Comparison of ENCODE assay signal across 12 cellular contexts in the genomic region with DNA sequence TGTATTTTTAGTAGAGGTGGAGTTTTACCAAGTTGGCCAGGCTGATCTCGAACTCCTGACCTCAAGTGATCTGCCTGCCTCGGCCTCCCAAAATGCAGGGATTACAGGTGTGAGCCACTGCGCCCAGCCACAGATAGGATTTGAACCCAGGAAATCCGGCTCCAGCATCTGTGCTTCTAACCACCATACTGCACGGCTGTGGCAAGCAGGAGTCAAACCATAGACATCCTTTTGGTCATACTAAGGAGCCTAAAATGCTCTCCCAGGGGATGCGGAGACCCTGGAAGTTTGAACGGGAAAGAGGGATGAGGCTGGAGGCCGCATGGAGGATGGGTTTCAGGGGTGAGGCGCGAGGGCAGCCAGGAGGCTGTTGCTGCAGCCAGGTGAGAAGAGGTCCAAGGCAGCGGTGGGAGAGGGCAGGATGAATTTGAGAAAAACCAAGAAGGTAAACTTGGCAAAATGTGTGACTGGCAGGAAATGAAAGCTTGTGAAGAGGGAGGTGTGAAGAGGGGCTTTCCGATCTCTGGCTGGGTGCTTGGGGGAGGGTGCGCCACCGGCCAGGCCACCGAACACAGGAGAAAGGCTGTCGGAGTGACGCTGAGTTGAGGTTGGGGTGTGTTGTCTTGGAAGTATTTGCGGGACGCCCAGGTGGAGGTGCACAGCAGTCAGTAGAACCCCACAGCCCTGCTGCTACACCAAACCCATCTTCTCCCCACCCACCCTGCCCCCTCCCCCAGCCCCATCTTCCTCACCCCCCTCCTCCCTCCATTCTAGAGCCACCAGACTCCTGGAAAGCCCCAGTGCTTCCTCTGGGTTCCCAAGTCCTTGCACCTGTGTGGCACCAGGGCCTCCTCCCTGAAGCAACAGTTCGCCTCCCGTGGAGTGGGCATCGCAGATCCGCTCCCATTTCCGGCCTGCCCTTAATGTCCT. TPM values are rescaled to one million over a fixed set of nuclear protein-coding genes. Genes with fewer than 3 reads are reported as not detected.
DNase-seq lines count a peak whose midpoint lies in the region; ATAC-seq, FAIRE-seq and TF ChIP-seq lines count a peak whose summit lies in the region.
"Had no signal": no experiment of that assay in that cellular context is flagged by ENCODE, and none has a peak within 500 bp of the region (broad histone marks: within the 10 kb centered on the region; RNA-seq: fewer than 3 reads in every experiment).

No MANE protein-coding gene starts in this region.

- H3K27ac ChIP-seq in KMS-11: peak overlapping the region; percentile 84
- no peak overlapping the region for H3K27ac ChIP-seq in caudate nucleus (ENCODE audit: low read depth, low read length)
- H3K27ac ChIP-seq: left lung had no signal

- peaks cover 58% of the 10 kb centered on the region for H3K4me1 ChIP-seq in KMS-11 (ENCODE audit: low read depth, poor library complexity, severe bottlenecking)
- H3K4me1 ChIP-seq: left lung had no signal

- H3K4me3 ChIP-seq in KMS-11 (IDR thresholded peaks at IDR 0.05; ENCODE audit: insufficient read depth, low read depth, low read length): peak overlapping the region; percentile 73
- H3K4me3 ChIP-seq: left lung had no signal

- in situ Hi-C loops in ACHN (cut with HindIII; ENCODE audit: low pct_ligation_motif_present, low pct_unique_long_range_greater_than_20kb, low sequenced_read_pairs): no loop called here

- 0 out of 2 replicates have a peak, but pooled peaks have one; percentile 18 for TF ChIP-seq CTCF in KMS-11 (conservative IDR thresholded peaks at IDR 0.05; ENCODE audit: low read depth, low read length)

- peak overlapping the region; percentile 25 for H3K4me3 Mint-ChIP-seq in activated T-helper 17 cell treated with anti-CD3 and anti-CD28 coated beads, Interleukin-2, amount 50 U/mL, for 72 hours

- H3K27me3 ChIP-seq in KMS-11 (ENCODE audit: insufficient read depth, low read depth): no peaks in the 10 kb centered on the region

- H3K36me3 ChIP-seq in KMS-11 (ENCODE audit: insufficient read depth): no peaks in the 10 kb centered on the region
- H3K36me3 ChIP-seq: left lung had no signal

- peak; percentile 85 for ATAC-seq in activated T-helper 17 cell treated with anti-CD3 and anti-CD28 coated beads, Interleukin-2, amount 50 U/mL, for 72 hours (replicated peaks)
- ATAC-seq in Right ventricle myocardium inferior: no peak

- H3K79me2 ChIP-seq in KMS-11 (ENCODE audit: insufficient read depth, low read depth): no peaks in the 10 kb centered on the region

- peaks cover 45% of the 10 kb centered on the region for H3K27me3 Mint-ChIP-seq in activated T-helper 17 cell treated with anti-CD3 and anti-CD28 coated beads, Interleukin-2, amount 50 U/mL, for 72 hours

- no peaks in the 10 kb centered on the region for H3K9me3 Mint-ChIP-seq in activated T-helper 17 cell treated with anti-CD3 and anti-CD28 coated beads, Interleukin-2, amount 50 U/mL, for 72 hours

- H2AFZ ChIP-seq in KMS-11 (ENCODE audit: low read depth): peak overlapping the region; percentile 79

- H3K9ac ChIP-seq in KMS-11: peak overlapping the region; percentile 50; the same call in 1 of the 2 replicates

- peaks cover 17% of the 10 kb centered on the region for H3K4me1 Mint-ChIP-seq in activated T-helper 17 cell treated with anti-CD3 and anti-CD28 coated beads, Interleukin-2, amount 50 U/mL, for 72 hours

- H3K27ac Mint-ChIP-seq in activated T-helper 17 cell treated with anti-CD3 and anti-CD28 coated beads, Interleukin-2, amount 50 U/mL, for 72 hours: peak overlapping the region; percentile 40

- peak; percentile 97 for FAIRE-seq in GM18507 (lab: Jason Lieb, UNC)
- FAIRE-seq: endometrium had no signal

- DNase-seq in GM18507 (ENCODE audit: extremely low spot score, insufficient read length, low read depth): peak; percentile 58
- DNase-seq in stimulated activated CD4-positive, alpha-beta T cell treated with anti-CD3 and anti-CD28 coated beads, Interleukin-2, amount 100 ng/mL, for 4 hours (ENCODE audit: low read depth): peak; percentile 8
- no peak for DNase-seq in ACHN
- no peak for DNase-seq in middle frontal gyrus (ENCODE audit: extremely low spot score, low spot score)
- DNase-seq in Right ventricle myocardium inferior (ENCODE audit: missing footprints): no peak
- no peak for DNase-seq in caudate nucleus (lab: John Stamatoyannopoulos, UW)
- DNase-seq: left lung had no signal

- no peaks in the 10 kb centered on the region for H4K20me1 ChIP-seq in KMS-11 (ENCODE audit: insufficient read depth)

- peak overlapping the region; percentile 96 for H3K4me2 ChIP-seq in KMS-11

- intact Hi-C loops in Right ventricle myocardium inferior (cut with DNase I): no loop called here

- no peaks in the 10 kb centered on the region for H3K36me3 Mint-ChIP-seq in activated T-helper 17 cell treated with anti-CD3 and anti-CD28 coated beads, Interleukin-2, amount 50 U/mL, for 72 hours (ENCODE audit: low read depth)

RNA-seq across cellular contexts. Expression of a gene that starts 23.9 kb away (rescaled TPM):
- 1 to 10 TPM in 1 of 2 donors, under 1 TPM in 1; 0.91 to 3.0 TPM for total RNA-seq in activated T-helper 17 cell treated with anti-CD3 and anti-CD28 coated beads, Interleukin-2, amount 50 U/mL, for 72 hours
- 180 TPM for total RNA-seq in Right ventricle myocardium inferior

RNA-seq across cellular contexts. Expression of a gene that starts 24.8 kb away (rescaled TPM):
- under 1 TPM; 0.61 to 0.95 TPM for total RNA-seq in activated T-helper 17 cell treated with anti-CD3 and anti-CD28 coated beads, Interleukin-2, amount 50 U/mL, for 72 hours
- not detected for total RNA-seq in Right ventricle myocardium inferior

RNA-seq across cellular contexts. Expression of a gene that starts 58.8 kb away (rescaled TPM):
- total RNA-seq in activated T-helper 17 cell treated with anti-CD3 and anti-CD28 coated beads, Interleukin-2, amount 50 U/mL, for 72 hours: 1 to 10 TPM in 1 of 2 donors, under 1 TPM in 1; 0.61 to 1.1 TPM
- not detected for total RNA-seq in Right ventricle myocardium inferior
- total RNA-seq: M059J; T-helper 2 cell treated with Interferon-gamma antibody and Interleukin-4, amounts not matched to agents 100 ng/mL and 5 ng/mL, for 36 hours had no signal

Comparison
In these comparisons a context has a peak if more than half of its experiments do, and no peak if none do; other contexts are left out.
1. DNase-seq: peak in GM18507 (single experiment) and stimulated activated CD4-positive, alpha-beta T cell treated with anti-CD3 and anti-CD28 coated beads, Interleukin-2, amount 100 ng/mL, for 4 hours (single experiment); none in ACHN (single experiment), middle frontal gyrus (single experiment), Right ventricle myocardium inferior (single experiment) and caudate nucleus (0 of 61).
2. RNA of a gene that starts 23.9 kb away (total RNA-seq): 180 TPM in Right ventricle myocardium inferior (single experiment); 0.91 to 3.0 TPM in activated T-helper 17 cell treated with anti-CD3 and anti-CD28 coated beads, Interleukin-2, amount 50 U/mL, for 72 hours; every median in the first group is over 10 times any median in the second.